ENCODE assay signal across 8 cellular contexts in genomic region chr1:9588551-9589143, GRCh38. TPM values are rescaled to one million over a fixed set of nuclear protein-coding genes. Genes with fewer than 3 reads are reported as not detected.
DNase-seq lines count a peak whose midpoint lies in the region; ATAC-seq, FAIRE-seq and TF ChIP-seq lines count a peak whose summit lies in the region.

Gene TMEM201 (plus strand): TSS chr1:9588911. CDS start chr1:9588931, 20 bp downstream.

- intact Hi-C loops in lower lobe of right lung (cut with DNase I): no loop called here

- TF ChIP-seq CTCF in BJ (IDR thresholded peaks at IDR 0.05; ENCODE audit: insufficient read depth, low read depth, low read length) (peak; percentile 48), lower lobe of right lung (IDR thresholded peaks at IDR 0.05) (peak; percentile 83)

- no peaks in the 10 kb centered on the region for H3K9me3 ChIP-seq in duodenal mucosa (ENCODE audit: control insufficient read depth in 1 of 2, low read length in 2 of 2)
- no peaks in the 10 kb centered on the region for H3K9me3 ChIP-seq in lower lobe of right lung

- H3K27ac ChIP-seq in duodenal mucosa (ENCODE audit: low read depth, low read length): no peak within 1 kb of the TSS
- H3K27ac ChIP-seq in lower lobe of right lung: peak within 1 kb of the TSS; percentile 64

- H3K9ac ChIP-seq in duodenal mucosa (ENCODE audit: low read depth in 1 of 2, low read length in 2 of 2): peak within 1 kb of the TSS; percentile 58 to 69

- POLR2A ChIA-PET in BJ (lab: Charles Lee): no interaction called here

- DNase-seq in BJ (ENCODE audit: low read depth): peak; percentile 47
- DNase-seq in GM19239 (ENCODE audit: insufficient read length, low spot score): peak; percentile 97
- peak; percentile 93 for DNase-seq in NCI-H69 (lab: John Stamatoyannopoulos, UW)
- peak; percentile 94 for DNase-seq in activated CD4-positive, alpha-beta T cell treated with anti-CD3 and anti-CD28 coated beads, Interleukin-2, amount 50 U/mL, for 48 hours
- DNase-seq in lower lobe of right lung: peak; percentile 96
- peak; percentile 88 to 94 (median 91) for DNase-seq in stimulated activated CD4-positive, alpha-beta T cell treated with anti-CD3 and anti-CD28 coated beads, TNF-alpha, amount 100 ng/mL, for 1 hour (ENCODE audit: low read depth in 3 of 3, low spot score in 1 of 3)

- H3K27me3 ChIP-seq in BJ (ENCODE audit: control insufficient read depth, insufficient read depth, low read length): no peaks in the 10 kb centered on the region
- no peaks in the 10 kb centered on the region for H3K27me3 ChIP-seq in duodenal mucosa (ENCODE audit: control insufficient read depth in 1 of 2, insufficient read depth in 2 of 2, low read length in 2 of 2)
- no peaks in the 10 kb centered on the region for H3K27me3 ChIP-seq in lower lobe of right lung (ENCODE audit: low read depth)

- H3K36me3 ChIP-seq in BJ (ENCODE audit: control insufficient read depth, insufficient read depth, low read length): no peaks in the 10 kb centered on the region
- no peaks in the 10 kb centered on the region for H3K36me3 ChIP-seq in duodenal mucosa (ENCODE audit: control insufficient read depth in 1 of 2, insufficient read depth in 2 of 2, low read length in 2 of 2)
- no peaks in the 10 kb centered on the region for H3K36me3 ChIP-seq in lower lobe of right lung

- H3K4me3 ChIP-seq in BJ (ENCODE audit: low read depth, low read length) (peak within 1 kb of the TSS; percentile 50), duodenal mucosa (ENCODE audit: low read depth in 1 of 2, low read length in 2 of 2) (peak within 1 kb of the TSS; percentile 68 to 76), lower lobe of right lung (peak within 1 kb of the TSS; percentile 73)

- CTCF ChIA-PET in BJ (lab: Yijun Ruan, JAX): interaction anchor here (0.6 to 2.3 kb wide), 17 partner anchors 8 to 280 kb away, joined by 3 to 11 read pairs (median 4); no protein-coding TSS in a partner anchor

- H3K4me1 ChIP-seq in duodenal mucosa (ENCODE audit: control insufficient read depth in 1 of 2, insufficient read depth in 2 of 2, low read length in 2 of 2): peaks cover 13 to 24% of the 10 kb centered on the region in 2 donors
- H3K4me1 ChIP-seq in lower lobe of right lung: peaks cover 28% of the 10 kb centered on the region

- ATAC-seq in HG03442 (IDR thresholded peaks at IDR 0.05; ENCODE audit: unreplicated experiment) (peak; percentile 67), lower lobe of right lung (peak; percentile 97 to 98)

- FAIRE-seq in GM19239 (lab: Jason Lieb, UNC): peak; percentile 80

RNA-seq across cellular contexts. Expression of gene TMEM201, which starts in this region (rescaled TPM):
- polyA plus RNA-seq in BJ (2011; rRNA removed): 1.1 and 2.9 TPM in 2 replicates
- polyA minus RNA-seq in BJ (2011; rRNA and poly(A)+ RNA removed): 2.4 and 3.8 TPM in 2 replicates
- 8.2 TPM for total RNA-seq in lower lobe of right lung

Comparison
In these comparisons a context has a peak if more than half of its experiments do, and no peak if none do; other contexts are left out.
1. DNase-seq: peak in every context shown above with its lines; median percentile 97 in GM19239; 96 in lower lobe of right lung; 94 in activated CD4-positive, alpha-beta T cell treated with anti-CD3 and anti-CD28 coated beads, Interleukin-2, amount 50 U/mL, for 48 hours; 93 in NCI-H69; 91 in stimulated activated CD4-positive, alpha-beta T cell treated with anti-CD3 and anti-CD28 coated beads, TNF-alpha, amount 100 ng/mL, for 1 hour; 47 in BJ.